ENCODE assay signal across 8 cellular contexts in the genomic region with DNA sequence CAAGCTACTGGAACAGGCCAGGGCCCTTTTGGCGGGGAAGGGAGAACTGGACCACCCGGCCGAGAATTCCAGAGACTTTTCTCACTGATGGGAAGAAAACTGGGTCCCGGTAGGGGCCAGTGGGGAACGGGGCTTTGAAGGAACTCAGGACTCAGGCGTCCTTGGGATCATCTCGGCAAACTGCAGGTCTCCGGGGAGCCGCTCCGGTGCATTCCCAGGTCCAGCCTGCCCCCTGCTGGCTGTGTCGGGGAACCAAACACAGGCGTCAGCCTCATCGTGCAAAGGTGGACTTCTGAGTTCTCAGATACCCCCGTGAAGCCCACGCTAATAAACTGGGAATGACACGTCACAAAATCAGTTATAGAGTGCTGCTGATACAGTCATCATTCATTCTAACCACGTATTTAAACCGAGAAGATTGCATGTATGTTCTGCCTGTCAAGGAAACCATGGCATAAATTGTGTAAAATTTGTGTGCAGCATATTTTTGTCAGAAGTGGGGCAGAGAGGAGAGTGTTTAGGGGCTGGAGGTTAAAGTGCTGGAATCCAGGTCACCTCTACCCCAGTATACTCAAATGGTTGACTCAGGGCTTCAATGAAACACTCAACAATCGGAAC.
A peak's percentile ranks its signal among the peaks of the same experiment; 100 is the strongest.
DNase-seq lines count a peak whose midpoint lies in the region; ATAC-seq and TF ChIP-seq lines count a peak whose summit lies in the region.

No MANE protein-coding gene starts in this region.

- H3K27me3 ChIP-seq in MM.1S (replicated peaks; ENCODE audit: insufficient read depth, low read length) = peaks cover 25% of the 10 kb centered on the region; the same call in 1 of the 2 replicates

- no peaks in the 10 kb centered on the region for H3K79me2 ChIP-seq in MM.1S (ENCODE audit: low read length)

- H3K27ac ChIP-seq in MM.1S (ENCODE audit: low read length) (no peak overlapping the region), VCaP (no peak overlapping the region)

- no peak overlapping the region for H3K4me3 ChIP-seq in MM.1S (ENCODE audit: low read length)

- TF ChIP-seq CTCF in MM.1S (IDR thresholded peaks at IDR 0.05; ENCODE audit: low read length) (peak; percentile 96), VCaP (conservative IDR thresholded peaks at IDR 0.05) (peak; percentile 76)

- H3K4me1 ChIP-seq in MM.1S (ENCODE audit: low read length) = no peaks in the 10 kb centered on the region

- H3K4me2 ChIP-seq in MM.1S (ENCODE audit: low read depth, low read length) = 0 out of 2 replicates have a peak overlapping the region, but pooled peaks have one; percentile 13

- no peaks in the 10 kb centered on the region for H3F3A ChIP-seq in MM.1S (ENCODE audit: insufficient read depth, low read length)

- H3K36me3 ChIP-seq in MM.1S (replicated peaks; ENCODE audit: insufficient read depth, low read length) = no peaks in the 10 kb centered on the region

- H3K9ac ChIP-seq in MM.1S (ENCODE audit: low read length) = no peak overlapping the region

- H3K9me3 ChIP-seq in MM.1S (replicated peaks; ENCODE audit: insufficient read depth, low read length) = no peaks in the 10 kb centered on the region

- no peaks in the 10 kb centered on the region for H3K9me2 ChIP-seq in MM.1S (replicated peaks; ENCODE audit: insufficient read depth, low read length)

- H4K20me1 ChIP-seq in MM.1S (ENCODE audit: insufficient read depth, low read length) = no peaks in the 10 kb centered on the region

- DNase-seq in NCI-H1092 treated with DMSO at 0.1 percent for 48 hours (lab: John Stamatoyannopoulos, UW) (peak; percentile 41), NCI-H1092 (lab: John Stamatoyannopoulos, UW) (no peak), MM.1S (peak; percentile 59), ecto neural progenitor cell (ENCODE audit: low spot score) (peak; percentile 86), medulla oblongata (ENCODE audit: extremely low spot score) (peak; percentile 74)
- peak; percentile 78 for DNase-seq in stimulated activated CD8-positive, alpha-beta memory T cell treated with anti-CD3 and anti-CD28 coated beads, Interleukin-4, amount 100 ng/mL, for 48 hours

- H2AFZ ChIP-seq in MM.1S (ENCODE audit: low read length) = peak overlapping the region; percentile 23; the same call in 1 of the 2 replicates

- no peak for ATAC-seq in GM19351 (IDR thresholded peaks at IDR 0.05; ENCODE audit: unreplicated experiment)
